8 cellular contexts compared by ENCODE assay signal in genomic region chr18:62525611-62526010, GRCh38. TPM values are rescaled to one million over a fixed set of nuclear protein-coding genes. Genes with fewer than 3 reads are reported as not detected.
DNase-seq lines count a peak whose midpoint lies in the region; ATAC-seq and TF ChIP-seq lines count a peak whose summit lies in the region.

No MANE protein-coding gene starts in this region.

- no peak overlapping the region for H3K14ac ChIP-seq in neuronal stem cell (ENCODE audit: low read length)

- TF ChIP-seq POLR2A in suprapubic skin (IDR thresholded peaks at IDR 0.05), result no peak

- WGBS in SK-N-SH (ENCODE audit: low lambda C conversion rate), result 86% methylated on average over 9 of the region's 9 CpGs
- 57% methylated on average over 9 of the region's 9 CpGs for WGBS in suprapubic skin
- WGBS in neuronal stem cell (ENCODE audit: extremely low coverage in 2 of 2, insufficient read length in 2 of 2, insufficient replicate concordance in 1 of 2), 2 donors, result no CpG with 5 or more reads among the region's 9 CpGs

- H3K9ac ChIP-seq in SK-N-SH (peak overlapping the region; percentile 79; the same call in 1 of the 2 replicates), iPS-20b (ENCODE audit: low read depth, low read length) (no peak overlapping the region), neuronal stem cell (ENCODE audit: low read depth, low read length, poor library complexity) (no peak overlapping the region)

- no peaks in the 10 kb centered on the region for H3F3A ChIP-seq in SK-N-SH (replicated peaks; ENCODE audit: insufficient read depth)

- H4K91ac ChIP-seq in neuronal stem cell (ENCODE audit: low read depth, low read length, poor library complexity), result no peak overlapping the region

- no peak overlapping the region for H3K4ac ChIP-seq in neuronal stem cell (ENCODE audit: low read length)

- H3K27ac ChIP-seq in SK-N-SH (ENCODE audit: low read depth in 2 of 2, low read length in 1 of 2) (no peak overlapping the region; a peak in 2 of 4 replicates), iPS-20b (ENCODE audit: low read length) (no peak overlapping the region), suprapubic skin (peak overlapping the region; percentile 96), neuronal stem cell (replicated peaks; ENCODE audit: low read length) (no peak overlapping the region)

- no peak overlapping the region for H2BK5ac ChIP-seq in neuronal stem cell (ENCODE audit: low read length)

- DNase-seq in SK-N-SH, result no peak
- no peak for DNase-seq in activated CD4-positive, alpha-beta memory T cell treated with anti-CD3 and anti-CD28 coated beads, Interleukin-2, amount 10 ng/mL, durations not matched to agents 7 days and 5 days
- no peak for DNase-seq in suprapubic skin (ENCODE audit: low spot score in 2 of 2)
- no peak for DNase-seq in neuronal stem cell (ENCODE audit: low spot score)
- DNase-seq in HuH-7 (ENCODE audit: low spot score), result no peak

- H2BK120ac ChIP-seq in neuronal stem cell (ENCODE audit: low read depth, low read length), result no peak overlapping the region

- H4K20me1 ChIP-seq in SK-N-SH (ENCODE audit: insufficient read depth), result no peaks in the 10 kb centered on the region; the same call in 1 of the 2 replicates

- CTCF ChIA-PET in SK-N-SH (lab: Yijun Ruan, JAX), result interaction anchor here (1.4 kb wide), 1 partner anchor 58 kb away, joined by 3 read pairs; no protein-coding TSS in a partner anchor
- CTCF ChIA-PET in activated CD4-positive, alpha-beta memory T cell treated with anti-CD3 and anti-CD28 coated beads, Interleukin-2, amount 10 ng/mL, durations not matched to agents 7 days and 5 days (lab: Charles Lee), result interaction anchor here (1.7 kb wide), 1 partner anchor 60 kb away, joined by 5 read pairs; no protein-coding TSS in a partner anchor

- H3K4me3 Mint-ChIP-seq in activated CD4-positive, alpha-beta memory T cell treated with anti-CD3 and anti-CD28 coated beads, Interleukin-2, amount 10 ng/mL, durations not matched to agents 7 days and 5 days, result peak overlapping the region; percentile 92

- peaks cover 42% of the 10 kb centered on the region for H3K36me3 Mint-ChIP-seq in activated CD4-positive, alpha-beta memory T cell treated with anti-CD3 and anti-CD28 coated beads, Interleukin-2, amount 10 ng/mL, durations not matched to agents 7 days and 5 days (ENCODE audit: low read depth)

- H3K79me1 ChIP-seq in neuronal stem cell (ENCODE audit: low read depth, low read length), result peaks cover 5% of the 10 kb centered on the region

- no peaks in the 10 kb centered on the region for H3K36me3 ChIP-seq in SK-N-SH (replicated peaks in 1 of 2; ENCODE audit: control insufficient read depth in 1 of 2, insufficient read depth in 2 of 2, low read length in 1 of 2)
- no peaks in the 10 kb centered on the region for H3K36me3 ChIP-seq in iPS-20b (ENCODE audit: insufficient read depth, low read depth, low read length)
- H3K36me3 ChIP-seq in suprapubic skin, result no peaks in the 10 kb centered on the region
- H3K36me3 ChIP-seq in neuronal stem cell (replicated peaks in 1 of 2; ENCODE audit: control insufficient read depth in 2 of 2, insufficient read depth in 2 of 2, low read length in 2 of 2), result no peaks in the 10 kb centered on the region

- POLR2A ChIA-PET in SK-N-SH (lab: Yijun Ruan, JAX), result no interaction called here
- POLR2A ChIA-PET in activated CD4-positive, alpha-beta memory T cell treated with anti-CD3 and anti-CD28 coated beads, Interleukin-2, amount 10 ng/mL, durations not matched to agents 7 days and 5 days (lab: Charles Lee), result interaction anchor here (0.7 to 7.7 kb wide), 5 partner anchors 19 to 339 kb away, joined by 3 to 140 read pairs (median 15); partner anchors contain the start of genes PIGN and RELCH

- no peaks in the 10 kb centered on the region for H3K9me3 Mint-ChIP-seq in activated CD4-positive, alpha-beta memory T cell treated with anti-CD3 and anti-CD28 coated beads, Interleukin-2, amount 10 ng/mL, durations not matched to agents 7 days and 5 days

- H2AK5ac ChIP-seq in neuronal stem cell (ENCODE audit: low read depth, low read length), result no peak overlapping the region

- no peak overlapping the region for H4K8ac ChIP-seq in neuronal stem cell (ENCODE audit: low read depth, low read length)

- no peak for TF ChIP-seq RAD21 in SK-N-SH (IDR thresholded peaks at IDR 0.05; ENCODE audit: low read length)

- H3K4me3 ChIP-seq in SK-N-SH (ENCODE audit: low read depth in 2 of 2, low read length in 1 of 2), result peak overlapping the region; percentile 86 to 90
- H3K4me3 ChIP-seq in iPS-20b (ENCODE audit: low read length), result peak overlapping the region; percentile 79
- peak overlapping the region; percentile 87 for H3K4me3 ChIP-seq in suprapubic skin
- peak overlapping the region in 1 of 2 donors; percentile 6 for H3K4me3 ChIP-seq in neuronal stem cell (ENCODE audit: low read length in 2 of 2)

- no peak overlapping the region for H2BK15ac ChIP-seq in neuronal stem cell (ENCODE audit: low read length)

- peak overlapping the region; percentile 81 for H3K4me2 ChIP-seq in SK-N-SH
- H3K4me2 ChIP-seq in neuronal stem cell (ENCODE audit: insufficient read depth, low read length, poor library complexity, severe bottlenecking), result no peak overlapping the region

- no peak overlapping the region for H3K23ac ChIP-seq in neuronal stem cell (ENCODE audit: low read depth, low read length, poor library complexity)

- TF ChIP-seq EP300 in SK-N-SH (IDR thresholded peaks at IDR 0.05; ENCODE audit: borderline replicate concordance in 1 of 2, low read depth in 1 of 2, low read length in 1 of 2), result no peak
- TF ChIP-seq EP300 in suprapubic skin (IDR thresholded peaks at IDR 0.05), result no peak

- no peaks in the 10 kb centered on the region for H3K27me3 Mint-ChIP-seq in activated CD4-positive, alpha-beta memory T cell treated with anti-CD3 and anti-CD28 coated beads, Interleukin-2, amount 10 ng/mL, durations not matched to agents 7 days and 5 days

- H3K9me3 ChIP-seq in SK-N-SH, result no peaks in the 10 kb centered on the region; the same call in 1 of the 2 replicates
- H3K9me3 ChIP-seq in iPS-20b (ENCODE audit: insufficient read depth, low read depth, low read length), result no peaks in the 10 kb centered on the region
- H3K9me3 ChIP-seq in suprapubic skin, result no peaks in the 10 kb centered on the region
- H3K9me3 ChIP-seq in neuronal stem cell (replicated peaks in 1 of 2; ENCODE audit: control insufficient read depth in 2 of 2, insufficient read depth in 1 of 2, low read depth in 1 of 2, low read length in 2 of 2), result no peaks in the 10 kb centered on the region

- H2BK12ac ChIP-seq in neuronal stem cell (ENCODE audit: low read length), result no peak overlapping the region

- H3K27me3 ChIP-seq in SK-N-SH (ENCODE audit: insufficient read depth) (no peaks in the 10 kb centered on the region), iPS-20b (ENCODE audit: insufficient read depth, low read length) (peaks cover 39% of the 10 kb centered on the region), suprapubic skin (no peaks in the 10 kb centered on the region), neuronal stem cell (ENCODE audit: control insufficient read depth in 3 of 3, insufficient read depth in 3 of 3, low read depth in 1 of 3, low read length in 3 of 3) (peaks cover 4 to 28% (median 16%) of the 10 kb centered on the region in 3 experiments)

- peaks cover 47% of the 10 kb centered on the region for H3K79me2 ChIP-seq in SK-N-SH (ENCODE audit: insufficient read depth)

- ATAC-seq in SK-N-SH treated with all-trans-retinoic acid at 6 μM for 48 hours (no peak), GM21619 (IDR thresholded peaks at IDR 0.05; ENCODE audit: unreplicated experiment) (no peak)

- H3K9me2 ChIP-seq in SK-N-SH, result no peaks in the 10 kb centered on the region

- no peak overlapping the region for H3K18ac ChIP-seq in neuronal stem cell (ENCODE audit: low read length)

- peaks cover 39% of the 10 kb centered on the region for H3K4me1 Mint-ChIP-seq in activated CD4-positive, alpha-beta memory T cell treated with anti-CD3 and anti-CD28 coated beads, Interleukin-2, amount 10 ng/mL, durations not matched to agents 7 days and 5 days

- peak overlapping the region; percentile 93; the same call in 1 of the 2 replicates for H2AFZ ChIP-seq in SK-N-SH (ENCODE audit: low read depth)
- no peak overlapping the region for H2AFZ ChIP-seq in neuronal stem cell (ENCODE audit: low read length)

- H3K4me1 ChIP-seq in SK-N-SH (ENCODE audit: control insufficient read depth in 1 of 2, insufficient read depth in 2 of 2, low read depth in 1 of 2, low read length in 1 of 2), result peaks cover 14 to 18% of the 10 kb centered on the region in 2 experiments; a peak in 3 of 4 replicates
- peaks cover 23% of the 10 kb centered on the region; the same call in 1 of the 2 replicates for H3K4me1 ChIP-seq in iPS-20b (ENCODE audit: insufficient read depth, low read length)
- peaks cover 37% of the 10 kb centered on the region for H3K4me1 ChIP-seq in suprapubic skin
- H3K4me1 ChIP-seq in neuronal stem cell (ENCODE audit: control insufficient read depth in 2 of 2, insufficient read depth in 1 of 2, low read depth in 1 of 2, low read length in 2 of 2), result peaks cover 11 to 13% of the 10 kb centered on the region in 2 donors

- peak overlapping the region; percentile 96 for H3K27ac Mint-ChIP-seq in activated CD4-positive, alpha-beta memory T cell treated with anti-CD3 and anti-CD28 coated beads, Interleukin-2, amount 10 ng/mL, durations not matched to agents 7 days and 5 days

- TF ChIP-seq CTCF in SK-N-SH (IDR thresholded peaks at IDR 0.05) (no peak), suprapubic skin (IDR thresholded peaks at IDR 0.05) (no peak)

TF ChIP-seq in SK-N-SH, 30 proteins besides CTCF, POLR2A, EP300 and RAD21 (continues in another document):
- TF ChIP-seq MAX (IDR thresholded peaks at IDR 0.05; ENCODE audit: low read depth), result no peak
- no peak for TF ChIP-seq POLR2AphosphoS5 (IDR thresholded peaks at IDR 0.05; ENCODE audit: low read depth, low read length)

RNA-seq across cellular contexts. Expression of gene ZCCHC2, which starts 2.8 kb away (rescaled TPM):
- polyA plus RNA-seq in SK-N-SH (2012; rRNA removed), result 6.7 and 7.3 TPM in 2 replicates
- polyA plus RNA-seq in SK-N-SH (2012; cell fraction: cytosol; rRNA removed), result 4.2 and 5.0 TPM in 2 replicates
- polyA plus RNA-seq in SK-N-SH (2012; cell fraction: nucleus; rRNA removed), result 10.4 and 14.4 TPM in 2 replicates
- 10 to 100 TPM; 51.7 to 52.3 TPM for total RNA-seq in activated CD4-positive, alpha-beta memory T cell treated with anti-CD3 and anti-CD28 coated beads, Interleukin-2, amount 10 ng/mL, durations not matched to agents 7 days and 5 days
- total RNA-seq in suprapubic skin, result 10 to 100 TPM; 22.7 to 43.5 (median 32.4) TPM
- polyA plus RNA-seq in neuronal stem cell (2013, experiment 1 of 2), result 7.7 TPM
- polyA plus RNA-seq in neuronal stem cell (2013, experiment 2 of 2), result 7.2 TPM
